In the genomic region with DNA sequence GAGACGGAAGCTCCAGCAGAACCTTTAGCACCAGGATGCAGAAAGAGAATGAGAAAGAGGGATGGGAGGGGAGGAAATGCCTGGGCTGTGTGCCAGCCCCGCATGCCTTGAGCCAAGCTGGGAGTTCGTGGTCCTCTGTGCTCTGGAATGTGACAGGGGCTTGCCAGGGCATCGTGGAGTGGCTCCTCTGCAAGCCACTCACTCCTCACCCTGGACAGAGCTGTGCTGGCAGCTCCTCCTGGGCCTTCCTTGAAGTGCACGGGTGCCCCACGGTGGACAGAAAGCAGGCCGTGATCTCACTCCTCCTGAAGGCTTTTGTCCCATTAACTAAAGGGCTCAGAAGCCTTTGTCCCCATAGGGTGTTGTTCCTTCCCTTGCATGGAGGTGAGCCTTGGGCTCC, we compare ENCODE assay signal across 8 cellular contexts. TPM values are rescaled to one million over a fixed set of nuclear protein-coding genes. Genes with fewer than 3 reads are reported as not detected.
DNase-seq lines count a peak whose midpoint lies in the region; ATAC-seq and TF ChIP-seq lines count a peak whose summit lies in the region.

No MANE protein-coding gene starts in this region.

- H3K36me3 Mint-ChIP-seq in CD8-positive, alpha-beta T cell = no peaks in the 10 kb centered on the region

- intact Hi-C loops in colonic mucosa (cut with DNase I) (loop anchor here (2.0 kb wide), 2 partner anchors 46 to 100 kb away; no protein-coding TSS in a partner anchor), vagina (cut with DNase I) (loop anchor here (5.0 kb wide), 4 partner anchors 33 to 98 kb away; no protein-coding TSS in a partner anchor)
- intact Hi-C loops in CD8-positive, alpha-beta T cell (cut with DNase I, micrococcal nuclease) = no loop called here

- H3K27me3 ChIP-seq in colonic mucosa (no peaks in the 10 kb centered on the region), vagina (no peaks in the 10 kb centered on the region)
- no peaks in the 10 kb centered on the region for H3K27me3 ChIP-seq in CD8-positive, alpha-beta T cell (ENCODE audit: insufficient read depth, low read length)

- no peaks in the 10 kb centered on the region for H3K36me3 ChIP-seq in colonic mucosa
- no peaks in the 10 kb centered on the region for H3K36me3 ChIP-seq in vagina
- H3K36me3 ChIP-seq in CD8-positive, alpha-beta T cell (ENCODE audit: insufficient read depth, low read length) = no peaks in the 10 kb centered on the region

- peak; percentile 59 for DNase-seq in GM04504 (ENCODE audit: low read depth)
- DNase-seq in NCI-H1092 treated with DMSO at 0.1 percent for 48 hours (lab: John Stamatoyannopoulos, UW) = peak; percentile 50
- DNase-seq in colonic mucosa = peak; percentile 79
- DNase-seq in lung microvascular endothelial cell (ENCODE audit: low read depth in 2 of 2) = peak; percentile 71 to 84
- DNase-seq in vagina (ENCODE audit: extremely low spot score in 2 of 2) = no peak
- no peak for DNase-seq in CD8-positive, alpha-beta T cell
- DNase-seq in stimulated activated CD4-positive, alpha-beta T cell treated with anti-CD3 and anti-CD28 coated beads, Interleukin-4, amount 100 ng/mL, for 24 hours = no peak
- DNase-seq in cortex of kidney (lab: John Stamatoyannopoulos, UW) = no peak

- TF ChIP-seq POLR2A in vagina (IDR thresholded peaks at IDR 0.05) = no peak

- H3K27ac ChIP-seq in colonic mucosa (no peak overlapping the region), vagina (peak overlapping the region; percentile 86)
- no peak overlapping the region for H3K27ac ChIP-seq in CD8-positive, alpha-beta T cell (ENCODE audit: low read depth, low read length)

- H3K4me1 Mint-ChIP-seq in CD8-positive, alpha-beta T cell (ENCODE audit: low read depth) = no peaks in the 10 kb centered on the region

- no peaks in the 10 kb centered on the region for H3K9me3 ChIP-seq in colonic mucosa
- no peaks in the 10 kb centered on the region for H3K9me3 ChIP-seq in vagina
- no peaks in the 10 kb centered on the region for H3K9me3 ChIP-seq in CD8-positive, alpha-beta T cell (ENCODE audit: low read length)

- POLR2A ChIA-PET in CD8-positive, alpha-beta T cell (lab: Charles Lee) = no interaction called here

- peak; percentile 49 for TF ChIP-seq CTCF in colonic mucosa (IDR thresholded peaks at IDR 0.05)
- peak in 2 of 3 experiments; percentile 48 for TF ChIP-seq CTCF in vagina (IDR thresholded peaks at IDR 0.05)
- no peak for TF ChIP-seq CTCF in CD8-positive, alpha-beta T cell (IDR thresholded peaks at IDR 0.05)

- CTCF ChIA-PET in CD8-positive, alpha-beta T cell (lab: Charles Lee) = interaction anchor here (1.4 to 1.7 kb wide), 3 partner anchors 10 to 173 kb away, joined by 4 to 5 read pairs (median 4); no protein-coding TSS in a partner anchor

- H3K9me3 Mint-ChIP-seq in CD8-positive, alpha-beta T cell = peaks cover 2% of the 10 kb centered on the region

- H3K27ac Mint-ChIP-seq in CD8-positive, alpha-beta T cell = no peak overlapping the region

- H3K4me1 ChIP-seq in colonic mucosa = peaks cover 4% of the 10 kb centered on the region
- H3K4me1 ChIP-seq in vagina = peaks cover 32% of the 10 kb centered on the region
- no peaks in the 10 kb centered on the region for H3K4me1 ChIP-seq in CD8-positive, alpha-beta T cell (ENCODE audit: insufficient read depth, low read length)

- ATAC-seq in CD8-positive, alpha-beta T cell = no peak

- peaks cover 14% of the 10 kb centered on the region for H3K27me3 Mint-ChIP-seq in CD8-positive, alpha-beta T cell (ENCODE audit: low read depth)

- peak overlapping the region in 1 of 2 donors; percentile 60 for H3K9ac ChIP-seq in colonic mucosa (ENCODE audit: low read depth in 2 of 2, low read length in 2 of 2)

- no peak overlapping the region for H3K4me3 Mint-ChIP-seq in CD8-positive, alpha-beta T cell

- H3K4me3 ChIP-seq in colonic mucosa (no peak overlapping the region), vagina (no peak overlapping the region)
- no peak overlapping the region for H3K4me3 ChIP-seq in CD8-positive, alpha-beta T cell (ENCODE audit: low read depth, low read length)

RNA-seq across cellular contexts. Expression of gene PRELP, which starts 34.8 kb away (rescaled TPM):
- total RNA-seq in colonic mucosa (1 to 10 TPM; 2.4 to 9.3 TPM), lung microvascular endothelial cell (not detected in 2 replicates), vagina (128 TPM)
- not detected for total RNA-seq in CD8-positive, alpha-beta T cell

RNA-seq across cellular contexts. Expression of gene OPTC, which starts 53.2 kb away (rescaled TPM):
- not detected for total RNA-seq in colonic mucosa
- not detected in 2 replicates for total RNA-seq in lung microvascular endothelial cell
- total RNA-seq in vagina = not detected
- not detected for total RNA-seq in CD8-positive, alpha-beta T cell

Comparison
In these comparisons a context has a peak if more than half of its experiments do, and no peak if none do; other contexts are left out.
1. DNase-seq: peak in GM04504 (single experiment), NCI-H1092 treated with DMSO at 0.1 percent for 48 hours (single experiment), colonic mucosa (single experiment) and lung microvascular endothelial cell (2 of 2); none in vagina (0 of 2), CD8-positive, alpha-beta T cell (0 of 7), stimulated activated CD4-positive, alpha-beta T cell treated with anti-CD3 and anti-CD28 coated beads, Interleukin-4, amount 100 ng/mL, for 24 hours (single experiment) and cortex of kidney (single experiment).
2. RNA of gene PRELP, which starts 34.8 kb away (total RNA-seq): 128 TPM in vagina (single experiment); 2.4 to 9.3 TPM in colonic mucosa, not detected in lung microvascular endothelial cell and not detected in CD8-positive, alpha-beta T cell; every median in the first group is over 10 times any median in the second.
3. intact Hi-C loops: an anchor here in colonic mucosa (2.0 kb wide) and vagina (5.0 kb wide); none called in CD8-positive, alpha-beta T cell.